Comparison of ENCODE assay signal across 8 cellular contexts in genomic region chr17:67994827-67995567, GRCh38. TPM values are rescaled to one million over a fixed set of nuclear protein-coding genes. Genes with fewer than 3 reads are reported as not detected.
DNase-seq lines count a peak whose midpoint lies in the region; ATAC-seq and TF ChIP-seq lines count a peak whose summit lies in the region.

No MANE protein-coding gene starts in this region.

- H3K4me2 ChIP-seq in smooth muscle cell, result peak overlapping the region; percentile 95

- no peak overlapping the region for H2AFZ ChIP-seq in smooth muscle cell (ENCODE audit: low read depth)

- H3K27me3 ChIP-seq in smooth muscle cell (ENCODE audit: low read depth), result no peaks in the 10 kb centered on the region

- no peak overlapping the region for H3K9ac ChIP-seq in smooth muscle cell (ENCODE audit: low read depth)

- H3K4me1 ChIP-seq in smooth muscle cell (ENCODE audit: low read depth), result peaks cover 3% of the 10 kb centered on the region

- H4K20me1 ChIP-seq in smooth muscle cell (ENCODE audit: low read depth), result no peaks in the 10 kb centered on the region

- no peaks in the 10 kb centered on the region for H3K36me3 ChIP-seq in smooth muscle cell (ENCODE audit: low read depth)

- WGBS in smooth muscle cell (ENCODE audit: low lambda C conversion rate), result 28% methylated on average over 9 of the region's 9 CpGs

- ATAC-seq in GM19455 (IDR thresholded peaks at IDR 0.05; ENCODE audit: unreplicated experiment), result no peak

- H3K9me3 ChIP-seq in iPS-18c (ENCODE audit: control insufficient read depth, insufficient read depth, low read length) (peaks cover 2% of the 10 kb centered on the region), smooth muscle cell (replicated peaks; ENCODE audit: low read depth) (no peaks in the 10 kb centered on the region)

- DNase-seq in Daoy (ENCODE audit: low read depth) (peak; percentile 78), M059J (ENCODE audit: low read depth) (peak; percentile 87), astrocyte of the spinal cord (ENCODE audit: low read depth, low spot score) (peak; percentile 75), smooth muscle cell (lab: John Stamatoyannopoulos, UW; ENCODE audit: unreplicated experiment) (no peak), NCI-H2081 treated with DMSO at 0.1 percent for 48 hours (lab: John Stamatoyannopoulos, UW) (no peak), middle frontal gyrus (ENCODE audit: extremely low spot score, low spot score) (no peak)

- H3K4me3 ChIP-seq in astrocyte of the spinal cord (ENCODE audit: low read depth, low read length) (peak overlapping the region; percentile 52), iPS-18c (ENCODE audit: insufficient read depth, low read depth, low read length) (peak overlapping the region; percentile 46; the same call in 1 of the 2 replicates), smooth muscle cell (peak overlapping the region; percentile 68)

- H3K79me2 ChIP-seq in smooth muscle cell (ENCODE audit: low read depth), result no peaks in the 10 kb centered on the region

- H3K27ac ChIP-seq in smooth muscle cell (ENCODE audit: low read depth), result no peak overlapping the region

- in situ Hi-C loops in astrocyte of the spinal cord (cut with HindIII; ENCODE audit: low sequenced_read_pairs), result no loop called here

- TF ChIP-seq CTCF in astrocyte of the spinal cord (IDR thresholded peaks at IDR 0.05; ENCODE audit: low read depth, low read length), result no peak
- no peak for TF ChIP-seq CTCF in smooth muscle cell (IDR thresholded peaks at IDR 0.05; ENCODE audit: borderline replicate concordance, insufficient read depth, poor library complexity, severe bottlenecking)

- peaks cover 7% of the 10 kb centered on the region for H3F3A ChIP-seq in smooth muscle cell (ENCODE audit: low read depth)

RNA-seq across cellular contexts. Expression of gene C17orf58, which starts 1.3 kb away (rescaled TPM):
- total RNA-seq in Daoy (2014; rRNA removed; shearing (Covaris generic)), result 27.9 and 32.7 TPM in 2 replicates
- total RNA-seq in M059J (2014; rRNA removed; shearing (Covaris generic)), result 22.6 and 30.3 TPM in 2 replicates
- 4.9 and 8.9 TPM in 2 replicates for total RNA-seq in smooth muscle cell
- 8.0 and 10.5 TPM in 2 replicates for polyA plus RNA-seq in smooth muscle cell

RNA-seq across cellular contexts. Expression of gene KPNA2, which starts 40.5 kb away (rescaled TPM):
- total RNA-seq in Daoy (2014; rRNA removed; shearing (Covaris generic)), result 475 and 524 TPM in 2 replicates
- 188 and 239 TPM in 2 replicates for total RNA-seq in M059J (2014; rRNA removed; shearing (Covaris generic))
- 84.6 and 88.3 TPM in 2 replicates for total RNA-seq in smooth muscle cell
- polyA plus RNA-seq in smooth muscle cell, result 108 and 135 TPM in 2 replicates

Comparison
In these comparisons a context has a peak if more than half of its experiments do, and no peak if none do; other contexts are left out.
1. DNase-seq: peak in Daoy (single experiment), M059J (single experiment) and astrocyte of the spinal cord (single experiment); none in smooth muscle cell (single experiment), NCI-H2081 treated with DMSO at 0.1 percent for 48 hours (single experiment) and middle frontal gyrus (single experiment).
2. Peak in every context shown above with its lines, with median percentiles within 50 percentile points of each other: H3K4me3 ChIP-seq.